In genomic region chr6:51398064-51398740, GRCh38 we compare ENCODE assay signal across 11 cellular contexts.
DNase-seq lines count a peak whose midpoint lies in the region; ATAC-seq and TF ChIP-seq lines count a peak whose summit lies in the region.
"Had no signal": no experiment of that assay in that cellular context is flagged by ENCODE, and none has a peak within 500 bp of the region (broad histone marks: within the 10 kb centered on the region; RNA-seq: fewer than 3 reads in every experiment).

No MANE protein-coding gene starts in this region.

- no peaks in the 10 kb centered on the region for H3K4me1 ChIP-seq in left lung

- DNase-seq in NCI-H2227 treated with DMSO at 0.1 percent for 48 hours (lab: John Stamatoyannopoulos, UW) (peak; percentile 48), left lung (peak in 1 of 2 donors; percentile 34), Right ventricle myocardium superior (no peak), cerebellar cortex (ENCODE audit: low spot score) (no peak), lower leg skin (ENCODE audit: low spot score in 2 of 2) (no peak), immature natural killer cell (no peak)
- DNase-seq: activated effector memory CD4-positive, alpha-beta T cell treated with Interleukin-2 at 50 U/mL for 16 hours; stimulated activated CD4-positive, alpha-beta T cell treated with anti-CD3 and anti-CD28 coated beads, Interleukin-12 subunit alpha, Interleukin-12 subunit beta, amount 100 ng/mL, for 4 hours had no signal

- H3K27ac ChIP-seq in left lung: no peak overlapping the region
- H3K27ac ChIP-seq: thoracic aorta had no signal

- H3K27ac Mint-ChIP-seq in immature natural killer cell: no peak overlapping the region

- no peak overlapping the region for H3K4me3 ChIP-seq in left lung
- no peak overlapping the region for H3K4me3 ChIP-seq in lower leg skin (ENCODE audit: low read depth, poor library complexity, severe bottlenecking)
- H3K4me3 ChIP-seq: thoracic aorta had no signal

- H3K27me3 Mint-ChIP-seq in immature natural killer cell (ENCODE audit: low read depth in 3 of 3): peaks cover 0 to 2% (median 0%) of the 10 kb centered on the region in 3 donors

- H3K9me3 Mint-ChIP-seq in immature natural killer cell: peaks cover 0 to 23% (median 3%) of the 10 kb centered on the region in 6 donors

- TF ChIP-seq CTCF in left lung (IDR thresholded peaks at IDR 0.05) (no peak), lower leg skin (IDR thresholded peaks at IDR 0.05) (no peak)

- H3K36me3 ChIP-seq in left lung: no peaks in the 10 kb centered on the region
- H3K36me3 ChIP-seq: thoracic aorta had no signal

- H3K9me3 ChIP-seq in left lung: no peaks in the 10 kb centered on the region
- H3K9me3 ChIP-seq: thoracic aorta had no signal

- intact Hi-C loops in left lung (cut with DNase I): no loop called here
- intact Hi-C loops in Right ventricle myocardium superior (cut with DNase I): no loop called here
- intact Hi-C loops in lower leg skin (cut with DNase I; ENCODE audit: low total_unique reads): no loop called here

- ATAC-seq in GM19324 (IDR thresholded peaks at IDR 0.05; ENCODE audit: low FRiP score, unreplicated experiment) (peak; percentile 68), HG03095 (IDR thresholded peaks at IDR 0.05; ENCODE audit: unreplicated experiment) (peak; percentile 51), left lung (peak; percentile 95), Right ventricle myocardium superior (ENCODE audit: poor library complexity) (no peak)

- H3K27me3 ChIP-seq in left lung: no peaks in the 10 kb centered on the region

- 61 to 76% methylated on average over 5 of the region's 5 CpGs for WGBS in lower leg skin, 2 donors

- H3K36me3 Mint-ChIP-seq in immature natural killer cell: no peaks in the 10 kb centered on the region

- no peaks in the 10 kb centered on the region for H3K4me1 Mint-ChIP-seq in immature natural killer cell

- no peak overlapping the region for H3K4me3 Mint-ChIP-seq in immature natural killer cell

- no peak for TF ChIP-seq POLR2A in lower leg skin (IDR thresholded peaks at IDR 0.05)
